ENCODE assay signal across 1 cellular context in the genomic region with DNA sequence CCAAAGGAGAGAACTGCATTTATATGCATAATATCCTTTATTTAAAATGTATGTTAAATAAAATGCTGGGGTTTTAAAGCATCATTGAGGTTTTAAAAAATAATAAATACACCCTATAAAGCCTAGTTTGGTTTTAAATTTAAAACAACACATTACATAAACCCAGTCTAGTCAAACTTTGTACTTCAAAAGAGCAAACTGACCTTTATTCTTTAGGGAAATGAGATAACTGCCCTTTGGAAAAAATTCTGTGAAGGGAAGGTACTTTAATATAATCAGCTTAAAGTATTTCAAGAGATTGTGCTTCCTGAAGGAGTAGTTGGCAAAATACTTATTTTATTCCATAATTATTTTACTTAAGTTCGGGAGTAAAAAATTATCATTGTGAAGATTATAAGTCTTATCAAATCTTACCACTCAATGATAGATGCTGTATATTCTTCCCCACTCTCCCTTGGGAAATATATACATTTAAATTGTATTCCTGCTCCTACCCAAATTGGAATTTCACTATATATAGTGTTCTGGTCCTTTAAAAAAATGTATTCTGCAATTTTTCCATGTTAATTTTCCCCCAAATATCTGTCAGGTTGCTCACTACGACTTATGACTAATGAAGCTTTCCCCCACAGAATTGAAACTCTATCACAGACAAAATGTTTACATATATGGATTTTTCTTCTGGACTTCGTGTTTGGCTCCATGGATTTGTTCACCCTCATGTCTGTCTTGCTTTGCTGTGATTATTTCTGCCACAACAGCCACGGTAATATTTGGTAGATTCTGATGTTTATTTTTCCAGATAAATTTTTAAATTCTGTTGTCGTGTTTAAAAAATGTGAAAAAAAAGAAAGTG.
TF ChIP-seq lines count a peak whose summit lies in the region.

No MANE protein-coding gene starts in this region.

TF ChIP-seq in liver, 16 proteins besides CTCF, POLR2A, EP300 and RAD21 (continued from another document):
- TF ChIP-seq, protein P1, sequence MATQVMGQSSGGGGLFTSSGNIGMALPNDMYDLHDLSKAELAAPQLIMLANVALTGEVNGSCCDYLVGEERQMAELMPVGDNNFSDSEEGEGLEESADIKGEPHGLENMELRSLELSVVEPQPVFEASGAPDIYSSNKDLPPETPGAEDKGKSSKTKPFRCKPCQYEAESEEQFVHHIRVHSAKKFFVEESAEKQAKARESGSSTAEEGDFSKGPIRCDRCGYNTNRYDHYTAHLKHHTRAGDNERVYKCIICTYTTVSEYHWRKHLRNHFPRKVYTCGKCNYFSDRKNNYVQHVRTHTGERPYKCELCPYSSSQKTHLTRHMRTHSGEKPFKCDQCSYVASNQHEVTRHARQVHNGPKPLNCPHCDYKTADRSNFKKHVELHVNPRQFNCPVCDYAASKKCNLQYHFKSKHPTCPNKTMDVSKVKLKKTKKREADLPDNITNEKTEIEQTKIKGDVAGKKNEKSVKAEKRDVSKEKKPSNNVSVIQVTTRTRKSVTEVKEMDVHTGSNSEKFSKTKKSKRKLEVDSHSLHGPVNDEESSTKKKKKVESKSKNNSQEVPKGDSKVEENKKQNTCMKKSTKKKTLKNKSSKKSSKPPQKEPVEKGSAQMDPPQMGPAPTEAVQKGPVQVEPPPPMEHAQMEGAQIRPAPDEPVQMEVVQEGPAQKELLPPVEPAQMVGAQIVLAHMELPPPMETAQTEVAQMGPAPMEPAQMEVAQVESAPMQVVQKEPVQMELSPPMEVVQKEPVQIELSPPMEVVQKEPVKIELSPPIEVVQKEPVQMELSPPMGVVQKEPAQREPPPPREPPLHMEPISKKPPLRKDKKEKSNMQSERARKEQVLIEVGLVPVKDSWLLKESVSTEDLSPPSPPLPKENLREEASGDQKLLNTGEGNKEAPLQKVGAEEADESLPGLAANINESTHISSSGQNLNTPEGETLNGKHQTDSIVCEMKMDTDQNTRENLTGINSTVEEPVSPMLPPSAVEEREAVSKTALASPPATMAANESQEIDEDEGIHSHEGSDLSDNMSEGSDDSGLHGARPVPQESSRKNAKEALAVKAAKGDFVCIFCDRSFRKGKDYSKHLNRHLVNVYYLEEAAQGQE (IDR thresholded peaks at IDR 0.05) = no peak
- TF ChIP-seq, protein P2, sequence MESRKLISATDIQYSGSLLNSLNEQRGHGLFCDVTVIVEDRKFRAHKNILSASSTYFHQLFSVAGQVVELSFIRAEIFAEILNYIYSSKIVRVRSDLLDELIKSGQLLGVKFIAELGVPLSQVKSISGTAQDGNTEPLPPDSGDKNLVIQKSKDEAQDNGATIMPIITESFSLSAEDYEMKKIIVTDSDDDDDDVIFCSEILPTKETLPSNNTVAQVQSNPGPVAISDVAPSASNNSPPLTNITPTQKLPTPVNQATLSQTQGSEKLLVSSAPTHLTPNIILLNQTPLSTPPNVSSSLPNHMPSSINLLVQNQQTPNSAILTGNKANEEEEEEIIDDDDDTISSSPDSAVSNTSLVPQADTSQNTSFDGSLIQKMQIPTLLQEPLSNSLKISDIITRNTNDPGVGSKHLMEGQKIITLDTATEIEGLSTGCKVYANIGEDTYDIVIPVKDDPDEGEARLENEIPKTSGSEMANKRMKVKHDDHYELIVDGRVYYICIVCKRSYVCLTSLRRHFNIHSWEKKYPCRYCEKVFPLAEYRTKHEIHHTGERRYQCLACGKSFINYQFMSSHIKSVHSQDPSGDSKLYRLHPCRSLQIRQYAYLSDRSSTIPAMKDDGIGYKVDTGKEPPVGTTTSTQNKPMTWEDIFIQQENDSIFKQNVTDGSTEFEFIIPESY (IDR thresholded peaks at IDR 0.05) = no peak
- TF ChIP-seq SP1 (IDR thresholded peaks at IDR 0.05) = peak; percentile 65
- TF ChIP-seq TAF1 (conservative IDR thresholded peaks at IDR 0.05) = peak; percentile 34
